Comparison of ENCODE assay signal across 1 cellular context in genomic region chr22:39309881-39310714, GRCh38.
TF ChIP-seq lines count a peak whose summit lies in the region.

No MANE protein-coding gene starts in this region.

TF ChIP-seq in HCT116, 20 proteins besides CTCF, POLR2A, EP300 and RAD21 (continued from another document):
- TF ChIP-seq EGR1 (IDR thresholded peaks at IDR 0.05; ENCODE audit: low read depth) = no peak
- TF ChIP-seq CEBPB (IDR thresholded peaks at IDR 0.05; ENCODE audit: low read depth) = no peak
- no peak for TF ChIP-seq ZFX (IDR thresholded peaks at IDR 0.05)
- no peak for TF ChIP-seq JUND (IDR thresholded peaks at IDR 0.05)
- no peak for TF ChIP-seq FOSL1 (IDR thresholded peaks at IDR 0.05; ENCODE audit: low read depth)
- TF ChIP-seq EZH2phosphoT487 (IDR thresholded peaks at IDR 0.05; ENCODE audit: borderline replicate concordance) = no peak
- no peak for TF ChIP-seq EZH2 (IDR thresholded peaks at IDR 0.05)
